ENCODE assay signal across 8 cellular contexts in the genomic region with DNA sequence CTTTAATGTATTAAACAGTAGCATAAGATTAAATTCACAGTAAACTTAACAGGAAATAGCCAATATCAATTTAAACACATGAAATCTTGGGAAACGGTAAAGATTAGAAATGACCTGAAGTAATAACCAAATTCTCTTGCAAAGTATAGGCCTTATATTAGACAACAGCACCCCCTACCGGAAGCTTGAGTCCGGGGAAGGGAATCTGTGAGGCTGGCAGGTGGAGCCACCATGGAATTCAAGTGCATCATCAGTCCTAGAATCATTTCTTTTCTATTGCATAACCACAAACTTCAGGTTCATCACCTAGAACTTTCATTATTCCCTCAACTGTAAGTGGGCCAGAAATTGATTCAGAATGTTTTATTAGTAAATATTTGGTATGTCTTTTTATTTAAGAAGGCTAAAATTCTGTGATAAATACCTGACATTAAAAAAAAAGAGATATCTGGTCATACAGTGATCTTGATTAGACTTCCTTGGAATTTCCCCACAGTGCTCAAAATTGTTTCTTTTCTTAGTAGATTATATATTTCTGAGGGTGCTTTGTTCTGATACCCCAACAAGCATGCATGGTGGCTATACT. TPM values are rescaled to one million over a fixed set of nuclear protein-coding genes. Genes with fewer than 3 reads are reported as not detected.
DNase-seq lines count a peak whose midpoint lies in the region; ATAC-seq and TF ChIP-seq lines count a peak whose summit lies in the region.

No MANE protein-coding gene starts in this region.

- TF ChIP-seq CTCF in activated B cell treated with CpG ODN at 0.5 μM for 24 hours (IDR thresholded peaks at IDR 0.05) (peak; percentile 74), kidney epithelial cell (IDR thresholded peaks at IDR 0.05; ENCODE audit: insufficient read depth, low read length, poor library complexity, severe bottlenecking) (peak; percentile 85)

- intact Hi-C loops in activated B cell treated with CpG ODN at 0.5 μM for 24 hours (cut with micrococcal nuclease): loop anchor here (1.0 to 2.0 kb wide), 4 partner anchors 251 to 1871 kb away; no protein-coding TSS in a partner anchor

- CTCF ChIA-PET in activated B cell treated with CpG ODN at 0.5 μM for 24 hours (lab: Charles Lee): interaction anchor here (0.7 to 3.4 kb wide), 4 partner anchors 653 to 1871 kb away, joined by 3 to 57 read pairs (median 3); no protein-coding TSS in a partner anchor

- H3K27ac ChIP-seq in caudate nucleus (ENCODE audit: low read depth, low read length): no peak overlapping the region

- peak; percentile 72 for DNase-seq in EL
- DNase-seq in NCI-H2196 (lab: John Stamatoyannopoulos, UW; ENCODE audit: unreplicated experiment): peak; percentile 87
- DNase-seq in activated B cell treated with CpG ODN at 0.5 μM for 24 hours: no peak
- DNase-seq in caudate nucleus (lab: John Stamatoyannopoulos, UW): peak in 56 of 61 donors; percentile 0 to 84 (median 32)
- DNase-seq in kidney epithelial cell (ENCODE audit: low read depth): peak; percentile 29
- DNase-seq in stimulated activated CD4-positive, alpha-beta T cell treated with anti-CD3 and anti-CD28 coated beads, Interleukin-2, amount 100 ng/mL, for 4 hours (ENCODE audit: low read depth): peak; percentile 62

- H3K27me3 ChIP-seq in kidney epithelial cell (ENCODE audit: control insufficient read depth, insufficient read depth, low read length): no peaks in the 10 kb centered on the region

- H3K9me3 Mint-ChIP-seq in activated B cell treated with CpG ODN at 0.5 μM for 24 hours: peaks cover 5% of the 10 kb centered on the region

- no peaks in the 10 kb centered on the region for H3K36me3 Mint-ChIP-seq in activated B cell treated with CpG ODN at 0.5 μM for 24 hours (ENCODE audit: low read depth)

- H3K4me1 Mint-ChIP-seq in activated B cell treated with CpG ODN at 0.5 μM for 24 hours: peaks cover 3% of the 10 kb centered on the region

- POLR2A ChIA-PET in activated B cell treated with CpG ODN at 0.5 μM for 24 hours (lab: Charles Lee): no interaction called here

- H3K36me3 ChIP-seq in kidney epithelial cell (ENCODE audit: control insufficient read depth, insufficient read depth, low read length): no peaks in the 10 kb centered on the region

- H3K27me3 Mint-ChIP-seq in activated B cell treated with CpG ODN at 0.5 μM for 24 hours: no peaks in the 10 kb centered on the region

- H3K4me3 Mint-ChIP-seq in activated B cell treated with CpG ODN at 0.5 μM for 24 hours: no peak overlapping the region

- H3K4me3 ChIP-seq in kidney epithelial cell (ENCODE audit: low read depth, low read length): no peak overlapping the region

- ATAC-seq in HG02852 (IDR thresholded peaks at IDR 0.05; ENCODE audit: unreplicated experiment) (peak; percentile 50), activated B cell treated with CpG ODN at 0.5 μM for 24 hours (ENCODE audit: low read depth) (peak; percentile 68), HG03045 (IDR thresholded peaks at IDR 0.05; ENCODE audit: unreplicated experiment) (no peak)

- H3K27ac Mint-ChIP-seq in activated B cell treated with CpG ODN at 0.5 μM for 24 hours: no peak overlapping the region

RNA-seq across cellular contexts. Expression of a gene that starts 48.6 kb away (rescaled TPM):
- 48.4 and 54.6 TPM in 2 replicates for total RNA-seq in activated B cell treated with CpG ODN at 0.5 μM for 24 hours
- total RNA-seq in kidney epithelial cell: 22.6 and 29.4 TPM in 2 replicates

RNA-seq across cellular contexts. Expression of a gene that starts 48.6 kb away (rescaled TPM):
- total RNA-seq in activated B cell treated with CpG ODN at 0.5 μM for 24 hours: 51.3 and 53.8 TPM in 2 replicates
- total RNA-seq in kidney epithelial cell: 52.2 and 60.8 TPM in 2 replicates
